ENCODE assay signal across 8 cellular contexts in genomic region chr2:181457121-181457740, GRCh38. TPM values are rescaled to one million over a fixed set of nuclear protein-coding genes. Genes with fewer than 3 reads are reported as not detected.
DNase-seq lines count a peak whose midpoint lies in the region; ATAC-seq and TF ChIP-seq lines count a peak whose summit lies in the region.

ITGA4 (plus strand) TSS chr2:181457386; CDS start chr2:181457655, 269 bp downstream.

- H3K27ac ChIP-seq in SK-N-SH (ENCODE audit: low read depth in 2 of 2, low read length in 1 of 2): peak within 1 kb of the TSS in 1 of 2 experiments; percentile 42; a peak in 1 of 4 replicates

- H3K27me3 ChIP-seq in SK-N-SH (ENCODE audit: insufficient read depth): no peaks in the 10 kb centered on the region

- H3K79me2 ChIP-seq in SK-N-SH (ENCODE audit: insufficient read depth): peaks cover 20% of the 10 kb centered on the region; the same call in 1 of the 2 replicates

- in situ Hi-C loops in Caki2 (cut with HindIII; ENCODE audit: low pct_unique_long_range_greater_than_20kb, low sequenced_read_pairs): no loop called here

- peaks cover 18% of the 10 kb centered on the region for H3F3A ChIP-seq in SK-N-SH (replicated peaks; ENCODE audit: insufficient read depth)

- POLR2A ChIA-PET in SK-N-SH (lab: Yijun Ruan, JAX): interaction anchor here (1.4 kb wide), 1 partner anchor 9 kb away, joined by 3 read pairs; no protein-coding TSS in a partner anchor

- peak; percentile 72 for ATAC-seq in GM19438 (IDR thresholded peaks at IDR 0.05; ENCODE audit: low read depth, unreplicated experiment)
- ATAC-seq in HG03558 (IDR thresholded peaks at IDR 0.05; ENCODE audit: extremely low read depth, unreplicated experiment): peak; percentile 43

- H3K4me1 ChIP-seq in SK-N-SH (ENCODE audit: control insufficient read depth in 1 of 2, insufficient read depth in 2 of 2, low read depth in 1 of 2, low read length in 1 of 2): peaks cover 0 to 14% of the 10 kb centered on the region in 2 experiments; a peak in 2 of 4 replicates

- peak; percentile 71 for TF ChIP-seq CTCF in SK-N-SH (IDR thresholded peaks at IDR 0.05)

- H3K4me3 ChIP-seq in SK-N-SH (ENCODE audit: low read depth in 2 of 2, low read length in 1 of 2): peak within 1 kb of the TSS; percentile 74 to 82

- CTCF ChIA-PET in SK-N-SH (lab: Yijun Ruan, JAX): interaction anchor here (0.6 to 6.9 kb wide), 40 partner anchors 9 to 1333 kb away, joined by 3 to 65 read pairs (median 4); no protein-coding TSS in a partner anchor

- no peak for TF ChIP-seq EP300 in SK-N-SH (IDR thresholded peaks at IDR 0.05; ENCODE audit: borderline replicate concordance in 1 of 2, low read depth in 1 of 2, low read length in 1 of 2)

- TF ChIP-seq RAD21 in SK-N-SH (IDR thresholded peaks at IDR 0.05; ENCODE audit: low read length): peak; percentile 79

- H4K20me1 ChIP-seq in SK-N-SH (ENCODE audit: insufficient read depth): no peaks in the 10 kb centered on the region

- intact Hi-C loops in cardiac septum (cut with DNase I): loop anchor here (5.0 kb wide), 1 partner anchor 355 kb away; no protein-coding TSS in a partner anchor

- peak; percentile 52 for DNase-seq in Caki2 (ENCODE audit: low read depth)
- peak; percentile 92 for DNase-seq in SK-N-SH
- DNase-seq in activated naive CD4-positive, alpha-beta T cell treated with anti-CD3 and anti-CD28 coated beads, Interleukin-2, amount 50 U/mL, for 16 hours: peak; percentile 89
- DNase-seq in cardiac septum (ENCODE audit: low spot score): peak; percentile 89
- peak; percentile 92 for DNase-seq in retina
- DNase-seq in NCI-H187 treated with DMSO at 0.1 percent for 48 hours (lab: John Stamatoyannopoulos, UW): no peak

- WGBS in SK-N-SH (ENCODE audit: low lambda C conversion rate): 7% methylated on average over 21 of the region's 67 CpGs

- no peaks in the 10 kb centered on the region for H3K36me3 ChIP-seq in SK-N-SH (replicated peaks in 1 of 2; ENCODE audit: control insufficient read depth in 1 of 2, insufficient read depth in 2 of 2, low read length in 1 of 2)

- H3K9me2 ChIP-seq in SK-N-SH: no peaks in the 10 kb centered on the region

- H3K9me3 ChIP-seq in SK-N-SH: no peaks in the 10 kb centered on the region

- H3K4me2 ChIP-seq in SK-N-SH: peak within 1 kb of the TSS; percentile 87

- peak within 1 kb of the TSS; percentile 95 for H2AFZ ChIP-seq in SK-N-SH (ENCODE audit: low read depth)

- peak within 1 kb of the TSS; percentile 77 for H3K9ac ChIP-seq in SK-N-SH

TF ChIP-seq in SK-N-SH, 30 proteins besides CTCF, POLR2A, EP300 and RAD21:
- TF ChIP-seq MXI1 (IDR thresholded peaks at IDR 0.05; ENCODE audit: low read depth, low read length) (peak; percentile 42), EZH2phosphoT487 (IDR thresholded peaks at IDR 0.05; ENCODE audit: borderline replicate concordance, low read depth) (no peak), FOXM1 (IDR thresholded peaks at IDR 0.05; ENCODE audit: low read depth) (no peak), YY1 (IDR thresholded peaks at IDR 0.05; ENCODE audit: low read depth) (0 out of 2 replicates have a peak, but pooled peaks have one; percentile 24), SMC3 (IDR thresholded peaks at IDR 0.05; ENCODE audit: low read depth, low read length) (peak; percentile 89), SIN3A (IDR thresholded peaks at IDR 0.05; ENCODE audit: borderline replicate concordance, low read depth, low read length) (peak; percentile 69; the same call in 1 of the 2 replicates), ZBTB33 (IDR thresholded peaks at IDR 0.05; ENCODE audit: borderline replicate concordance, low read depth) (no peak), NRF1 (IDR thresholded peaks at IDR 0.05; ENCODE audit: low read depth, low read length) (peak; percentile 40; the same call in 1 of the 2 replicates), ELF1 (IDR thresholded peaks at IDR 0.05) (no peak), MAX (IDR thresholded peaks at IDR 0.05; ENCODE audit: low read depth) (peak; percentile 51), NFIC (IDR thresholded peaks at IDR 0.05; ENCODE audit: borderline replicate concordance) (no peak), RXRA (IDR thresholded peaks at IDR 0.05; ENCODE audit: borderline replicate concordance, low read depth) (no peak; the same call in 1 of the 2 replicates), GABPA (IDR thresholded peaks at IDR 0.05; ENCODE audit: low read depth) (no peak), TAF1 (IDR thresholded peaks at IDR 0.05; ENCODE audit: borderline replicate concordance, low read depth, low read length) (peak; percentile 28), MEF2A (IDR thresholded peaks at IDR 0.05; ENCODE audit: borderline replicate concordance, low read depth) (no peak), IRF3 (IDR thresholded peaks at IDR 0.05; ENCODE audit: low read depth, low read length) (no peak)

RNA-seq across cellular contexts. Expression of gene ITGA4, which starts in this region (rescaled TPM):
- total RNA-seq in Caki2 (2014; rRNA removed; shearing (Covaris generic); ENCODE audit: low replicate concordance): 5.9 and 7.7 TPM in 2 replicates
- polyA plus RNA-seq in SK-N-SH (2012; rRNA removed): 10.5 and 12.5 TPM in 2 replicates
- polyA plus RNA-seq in SK-N-SH (2012; cell fraction: cytosol; rRNA removed): 14.1 and 15.4 TPM in 2 replicates
- 7.0 and 12.7 TPM in 2 replicates for polyA plus RNA-seq in SK-N-SH (2012; cell fraction: nucleus; rRNA removed)
- 3.4 TPM for total RNA-seq in cardiac septum
